In the genomic region with DNA sequence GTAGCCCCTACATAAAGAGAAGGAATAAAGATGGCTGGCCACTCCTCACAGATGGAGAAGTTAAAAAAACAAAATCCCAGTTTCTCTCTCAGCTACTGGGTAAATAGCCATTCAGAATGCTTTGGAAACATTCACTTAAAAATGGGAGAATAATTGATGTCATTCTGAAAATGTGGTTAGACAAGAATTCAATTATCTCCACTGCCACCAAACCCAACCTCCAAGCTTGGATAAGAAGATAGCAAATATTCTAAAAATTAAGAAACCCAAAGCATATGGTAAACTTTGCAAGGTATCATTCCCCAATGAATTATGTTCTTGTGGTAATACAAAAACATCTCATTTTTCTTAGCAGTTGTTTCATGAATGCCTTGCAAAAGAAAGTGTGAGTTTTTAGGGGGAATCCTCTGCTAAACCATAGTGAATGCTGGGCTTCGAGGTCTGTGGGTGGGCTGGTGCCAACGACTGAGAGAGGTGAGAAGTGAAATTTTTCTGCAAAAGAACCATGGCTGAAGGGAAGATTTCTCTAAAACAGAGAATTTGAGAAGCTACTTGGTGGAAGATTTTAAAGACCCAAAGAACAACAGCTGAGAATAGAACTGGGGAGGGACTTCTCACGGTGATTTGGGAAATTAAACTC, we compare ENCODE assay signal across 17 cellular contexts.
DNase-seq lines count a peak whose midpoint lies in the region; ATAC-seq and TF ChIP-seq lines count a peak whose summit lies in the region.
"Had no signal": no experiment of that assay in that cellular context is flagged by ENCODE, and none has a peak within 500 bp of the region (broad histone marks: within the 10 kb centered on the region; RNA-seq: fewer than 3 reads in every experiment).

No MANE protein-coding gene starts in this region.

- no peak overlapping the region for H3K27ac ChIP-seq in fibroblast of lung (ENCODE audit: insufficient read depth, low read length)
- H3K27ac ChIP-seq: gastroesophageal sphincter, psoas muscle had no signal

- no peak overlapping the region for H3K4me3 Mint-ChIP-seq in T-helper 17 cell
- peak overlapping the region; percentile 10 to 35 for H3K4me3 Mint-ChIP-seq in stimulated activated naive CD8-positive, alpha-beta T cell treated with anti-CD3 and anti-CD28 coated beads, Interleukin-15, amount 100 ng/mL, for 72 hours
- H3K4me3 Mint-ChIP-seq: CD4-positive, CD25-positive, alpha-beta regulatory T cell; H9 had no signal

- peaks cover 6% of the 10 kb centered on the region for H3K27me3 Mint-ChIP-seq in T-helper 17 cell
- no peaks in the 10 kb centered on the region for H3K27me3 Mint-ChIP-seq in stimulated activated naive CD8-positive, alpha-beta T cell treated with anti-CD3 and anti-CD28 coated beads, Interleukin-15, amount 100 ng/mL, for 72 hours
- H3K27me3 Mint-ChIP-seq: CD4-positive, CD25-positive, alpha-beta regulatory T cell had no signal

- DNase-seq in stimulated activated CD4-positive, alpha-beta T cell treated with anti-CD3 and anti-CD28 coated beads, Interleukin-15, amount 100 ng/mL, for 24 hours: peak; percentile 65
- no peak for DNase-seq in stimulated activated CD4-positive, alpha-beta T cell treated with anti-CD3 and anti-CD28 coated beads, Interleukin-12 subunit alpha, Interleukin-12 subunit beta, amount 100 ng/mL, for 4 hours
- no peak for DNase-seq in T-helper 17 cell
- peak; percentile 43 to 91 for DNase-seq in fibroblast of lung (ENCODE audit: low read depth in 2 of 2)
- DNase-seq in stimulated activated naive CD8-positive, alpha-beta T cell treated with anti-CD3 and anti-CD28 coated beads, Interleukin-15, amount 100 ng/mL, for 72 hours: peak in 1 of 2 donors; percentile 69
- no peak for DNase-seq in AG08396 (ENCODE audit: low spot score)
- DNase-seq in posterior vena cava (ENCODE audit: low spot score): no peak
- DNase-seq: activated CD4-positive, CD25-positive, alpha-beta regulatory T cell; CD4-positive, CD25-positive, alpha-beta regulatory T cell; H9; islet precursor cell; mucosa of descending colon; NCI-H2171 treated with DMSO at 0.1 percent for 48 hours; psoas muscle had no signal

- intact Hi-C loops in posterior vena cava (cut with DNase I): no loop called here

- no peak overlapping the region for H3K4me3 ChIP-seq in fibroblast of lung (replicated peaks in 1 of 4; ENCODE audit: control extremely low read depth in 1 of 4, insufficient read depth in 1 of 4, low read depth in 3 of 4, low read length in 4 of 4)
- H3K4me3 ChIP-seq: gastroesophageal sphincter, mucosa of descending colon, psoas muscle had no signal

- H3K27me3 ChIP-seq in fibroblast of lung (ENCODE audit: control insufficient read depth, insufficient read depth, low read length): no peaks in the 10 kb centered on the region
- H3K27me3 ChIP-seq: gastroesophageal sphincter had no signal

- H3K36me3 ChIP-seq in fibroblast of lung (ENCODE audit: control insufficient read depth, insufficient read depth, low read length): no peaks in the 10 kb centered on the region
- H3K36me3 ChIP-seq: gastroesophageal sphincter had no signal

- H2AFZ ChIP-seq in fibroblast of lung (ENCODE audit: low read length): no peak overlapping the region

- TF ChIP-seq CTCF in fibroblast of lung (conservative IDR thresholded peaks at IDR 0.05 in 1 of 2, IDR thresholded peaks at IDR 0.05 in 1 of 2; ENCODE audit: low read depth in 1 of 2, low read length in 2 of 2): no peak

- no peaks in the 10 kb centered on the region for H4K20me1 ChIP-seq in fibroblast of lung (ENCODE audit: control insufficient read depth, extremely low read depth, insufficient read depth, low read length)

- no peaks in the 10 kb centered on the region for H3K79me2 ChIP-seq in fibroblast of lung (ENCODE audit: control insufficient read depth, insufficient read depth, low read length)

- peaks cover 2% of the 10 kb centered on the region for H3K4me1 ChIP-seq in fibroblast of lung (ENCODE audit: control insufficient read depth, extremely low read depth, insufficient read depth, low read length)
- H3K4me1 ChIP-seq: gastroesophageal sphincter, psoas muscle had no signal

- ATAC-seq in T-helper 17 cell (no peak), HG03521 (IDR thresholded peaks at IDR 0.05; ENCODE audit: unreplicated experiment) (no peak)
- ATAC-seq in stimulated activated naive CD8-positive, alpha-beta T cell treated with anti-CD3 and anti-CD28 coated beads, Interleukin-15, amount 100 ng/mL, for 72 hours: peak; percentile 50
- ATAC-seq: gastroesophageal sphincter, mucosa of descending colon, psoas muscle, SK-N-SH treated with all-trans-retinoic acid at 6 μM for 48 hours had no signal

- peaks cover 7% of the 10 kb centered on the region for H3K4me1 Mint-ChIP-seq in T-helper 17 cell
- H3K4me1 Mint-ChIP-seq in stimulated activated naive CD8-positive, alpha-beta T cell treated with anti-CD3 and anti-CD28 coated beads, Interleukin-15, amount 100 ng/mL, for 72 hours: peaks cover 65% of the 10 kb centered on the region

- H3K4me2 ChIP-seq in fibroblast of lung (ENCODE audit: extremely low read depth, insufficient read depth, low read length): no peak overlapping the region

- H3K9ac ChIP-seq in fibroblast of lung (ENCODE audit: insufficient read depth, low read length): no peak overlapping the region

- H3K27ac Mint-ChIP-seq in T-helper 17 cell: peak overlapping the region; percentile 6
- peak overlapping the region; percentile 4 to 36 for H3K27ac Mint-ChIP-seq in stimulated activated naive CD8-positive, alpha-beta T cell treated with anti-CD3 and anti-CD28 coated beads, Interleukin-15, amount 100 ng/mL, for 72 hours
- H3K27ac Mint-ChIP-seq: CD4-positive, CD25-positive, alpha-beta regulatory T cell; H9 had no signal

- peaks cover 8 to 12% of the 10 kb centered on the region in 2 donors for H3K9me3 Mint-ChIP-seq in stimulated activated naive CD8-positive, alpha-beta T cell treated with anti-CD3 and anti-CD28 coated beads, Interleukin-15, amount 100 ng/mL, for 72 hours
- H3K9me3 Mint-ChIP-seq: H9 had no signal

- H3K9me3 ChIP-seq in T-helper 17 cell (ENCODE audit: control insufficient read depth, low read length, poor library complexity, severe bottlenecking): no peaks in the 10 kb centered on the region
- H3K9me3 ChIP-seq in fibroblast of lung (ENCODE audit: control insufficient read depth, insufficient read depth, low read depth, low read length): no peaks in the 10 kb centered on the region
- H3K9me3 ChIP-seq: gastroesophageal sphincter, mucosa of descending colon, psoas muscle had no signal

- H3K36me3 Mint-ChIP-seq in T-helper 17 cell (ENCODE audit: low read depth): peaks cover 5% of the 10 kb centered on the region
- H3K36me3 Mint-ChIP-seq: CD4-positive, CD25-positive, alpha-beta regulatory T cell had no signal

Comparison
In these comparisons a context has a peak if more than half of its experiments do, and no peak if none do; other contexts are left out.
1. DNase-seq: peak in stimulated activated CD4-positive, alpha-beta T cell treated with anti-CD3 and anti-CD28 coated beads, Interleukin-15, amount 100 ng/mL, for 24 hours (single experiment) and fibroblast of lung (2 of 2); none in stimulated activated CD4-positive, alpha-beta T cell treated with anti-CD3 and anti-CD28 coated beads, Interleukin-12 subunit alpha, Interleukin-12 subunit beta, amount 100 ng/mL, for 4 hours (single experiment), T-helper 17 cell (0 of 3), AG08396 (single experiment) and posterior vena cava (single experiment).